Comparison of ENCODE assay signal across 15 cellular contexts in genomic region chr5:174053891-174054290, GRCh38.
"Had no signal": no experiment of that assay in that cellular context is flagged by ENCODE, and none has a peak within 500 bp of the region (broad histone marks: within the 10 kb centered on the region; RNA-seq: fewer than 3 reads in every experiment).

No MANE protein-coding gene starts in this region.

- H3K9me3 Mint-ChIP-seq: mesothelial cell of epicardium had no signal

- H3K27ac Mint-ChIP-seq: mesothelial cell of epicardium, naive B cell had no signal

- H3K36me3 Mint-ChIP-seq: mesothelial cell of epicardium, naive B cell had no signal

- H3K4me1 Mint-ChIP-seq: mesothelial cell of epicardium, naive B cell had no signal

- DNase-seq: dermis blood vessel endothelial cell; effector CD4-positive, alpha-beta T cell; effector memory CD4-positive, alpha-beta T cell; foreskin keratinocyte; heart left ventricle; hippocampal formation; left cardiac atrium; left lung; left ventricle myocardium superior; lower lobe of right lung; mesenchymal stem cell; mucosa of descending colon; naive B cell had no signal

- H3K4me3 Mint-ChIP-seq: mesothelial cell of epicardium, naive B cell had no signal

- ATAC-seq: foreskin keratinocyte, gastroesophageal sphincter, heart left ventricle, left cardiac atrium, left lung, left ventricle myocardium superior, lower lobe of right lung, mucosa of descending colon had no signal
